In the genomic region with DNA sequence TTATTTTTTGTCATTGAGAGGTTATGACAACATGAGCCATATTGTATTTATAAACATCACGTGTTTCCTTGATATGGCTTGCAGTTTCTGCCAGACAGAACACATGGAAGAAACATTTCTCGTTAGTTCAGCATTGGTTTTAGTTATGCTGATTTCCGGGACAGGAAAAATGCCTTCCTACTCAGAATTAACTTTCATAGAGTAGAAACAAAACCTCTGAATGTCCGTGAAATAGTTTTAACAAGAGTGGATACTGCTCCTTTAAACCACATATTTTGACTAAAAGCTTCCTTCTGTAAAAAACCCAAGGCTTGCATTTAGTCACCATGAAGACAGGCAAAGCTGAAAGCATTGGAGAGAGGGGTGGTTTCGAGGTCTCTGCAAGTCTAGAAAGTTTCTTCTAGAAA, we compare ENCODE assay signal across 10 cellular contexts.
DNase-seq lines count a peak whose midpoint lies in the region; ATAC-seq and TF ChIP-seq lines count a peak whose summit lies in the region.
"Had no signal": no experiment of that assay in that cellular context is flagged by ENCODE, and none has a peak within 500 bp of the region (broad histone marks: within the 10 kb centered on the region; RNA-seq: fewer than 3 reads in every experiment).

No MANE protein-coding gene starts in this region.

- no peak for DNase-seq in activated CD4-positive, alpha-beta memory T cell treated with anti-CD3 and anti-CD28 coated beads, Interleukin-2, amount 10 ng/mL, durations not matched to agents 7 days and 5 days
- DNase-seq in activated CD4-positive, alpha-beta memory T cell treated with anti-CD3 and anti-CD28 coated beads for 36 hours, result no peak
- DNase-seq in dorsolateral prefrontal cortex, result no peak
- DNase-seq in suprapubic skin (ENCODE audit: low spot score in 2 of 2), result no peak
- no peak for DNase-seq in NCI-H69 (lab: John Stamatoyannopoulos, UW)
- DNase-seq in NK-92 treated with Interleukin-12 subunit alpha and Interleukin-12 subunit beta, amount 100 ng/mL, for 24 hours (lab: John Stamatoyannopoulos, UW), result no peak
- DNase-seq in CD4-positive, alpha-beta T cell, result no peak
- DNase-seq: CD4-positive, CD25-positive, alpha-beta regulatory T cell had no signal

- CTCF ChIA-PET in activated CD4-positive, alpha-beta memory T cell treated with anti-CD3 and anti-CD28 coated beads, Interleukin-2, amount 10 ng/mL, durations not matched to agents 7 days and 5 days (lab: Charles Lee), result no interaction called here
- CTCF ChIA-PET in activated CD4-positive, alpha-beta memory T cell treated with anti-CD3 and anti-CD28 coated beads for 36 hours (lab: Charles Lee), result no interaction called here
- CTCF ChIA-PET in CD4-positive, alpha-beta T cell (lab: Charles Lee), result no interaction called here

- H3K4me3 Mint-ChIP-seq in activated CD4-positive, alpha-beta memory T cell treated with anti-CD3 and anti-CD28 coated beads, Interleukin-2, amount 10 ng/mL, durations not matched to agents 7 days and 5 days, result no peak overlapping the region
- H3K4me3 Mint-ChIP-seq in activated CD4-positive, alpha-beta memory T cell treated with anti-CD3 and anti-CD28 coated beads for 36 hours, result no peak overlapping the region
- H3K4me3 Mint-ChIP-seq in CD4-positive, alpha-beta T cell, result no peak overlapping the region
- H3K4me3 Mint-ChIP-seq: CD4-positive, CD25-positive, alpha-beta regulatory T cell had no signal

- H3K27ac ChIP-seq in dorsolateral prefrontal cortex, result peak overlapping the region in 36 of 59 donors; percentile 8 to 76 (median 47)
- H3K27ac ChIP-seq in suprapubic skin, result peak overlapping the region; percentile 62
- H3K27ac ChIP-seq in CD4-positive, alpha-beta T cell (ENCODE audit: low read depth, low read length), result no peak overlapping the region
- H3K27ac ChIP-seq: neutrophil had no signal

- no peak for TF ChIP-seq EP300 in suprapubic skin (IDR thresholded peaks at IDR 0.05)

- H3K36me3 ChIP-seq in suprapubic skin, result no peaks in the 10 kb centered on the region
- H3K36me3 ChIP-seq: neutrophil had no signal

- ATAC-seq in HG03103 (IDR thresholded peaks at IDR 0.05; ENCODE audit: low read depth, unreplicated experiment), result peak; percentile 80
- no peak for ATAC-seq in CD4-positive, alpha-beta T cell (ENCODE audit: poor library complexity)

- peaks cover 37% of the 10 kb centered on the region for H3K4me1 Mint-ChIP-seq in activated CD4-positive, alpha-beta memory T cell treated with anti-CD3 and anti-CD28 coated beads, Interleukin-2, amount 10 ng/mL, durations not matched to agents 7 days and 5 days
- peaks cover 28% of the 10 kb centered on the region for H3K4me1 Mint-ChIP-seq in activated CD4-positive, alpha-beta memory T cell treated with anti-CD3 and anti-CD28 coated beads for 36 hours (ENCODE audit: low read depth)
- H3K4me1 Mint-ChIP-seq in CD4-positive, alpha-beta T cell (ENCODE audit: low read depth), result peaks cover 8% of the 10 kb centered on the region

- TF ChIP-seq CTCF in dorsolateral prefrontal cortex (IDR thresholded peaks at IDR 0.05 in 54 of 56, conservative IDR thresholded peaks at IDR 0.05 in 2 of 56; ENCODE audit: low read depth in 1 of 56, partially characterized antibody in 56 of 56), result no peak
- no peak for TF ChIP-seq CTCF in suprapubic skin (IDR thresholded peaks at IDR 0.05)
- TF ChIP-seq CTCF in CD4-positive, alpha-beta T cell (IDR thresholded peaks at IDR 0.05), result no peak

- H3K9me3 ChIP-seq in suprapubic skin, result no peaks in the 10 kb centered on the region
- H3K9me3 ChIP-seq in CD4-positive, alpha-beta T cell (ENCODE audit: control insufficient read depth, low read length), result no peaks in the 10 kb centered on the region
- H3K9me3 ChIP-seq: neutrophil had no signal

- no peak for TF ChIP-seq POLR2A in suprapubic skin (IDR thresholded peaks at IDR 0.05)

- H3K27me3 ChIP-seq in dorsolateral prefrontal cortex, result peaks cover 0 to 25% (median 0%) of the 10 kb centered on the region in 45 donors
- H3K27me3 ChIP-seq in suprapubic skin, result no peaks in the 10 kb centered on the region
- no peaks in the 10 kb centered on the region for H3K27me3 ChIP-seq in CD4-positive, alpha-beta T cell (ENCODE audit: control insufficient read depth, insufficient read depth, low read length)
- H3K27me3 ChIP-seq: neutrophil had no signal

- POLR2A ChIA-PET in activated CD4-positive, alpha-beta memory T cell treated with anti-CD3 and anti-CD28 coated beads, Interleukin-2, amount 10 ng/mL, durations not matched to agents 7 days and 5 days (lab: Charles Lee), result no interaction called here
- POLR2A ChIA-PET in activated CD4-positive, alpha-beta memory T cell treated with anti-CD3 and anti-CD28 coated beads for 36 hours (lab: Charles Lee), result interaction anchor here (1.1 kb wide), 1 partner anchor 66 kb away, joined by 4 read pairs; no protein-coding TSS in a partner anchor
- POLR2A ChIA-PET in CD4-positive, alpha-beta T cell (lab: Charles Lee), result no interaction called here

- peaks cover 32% of the 10 kb centered on the region for H3K4me1 ChIP-seq in suprapubic skin

- peaks cover 20% of the 10 kb centered on the region for H3K27me3 Mint-ChIP-seq in activated CD4-positive, alpha-beta memory T cell treated with anti-CD3 and anti-CD28 coated beads, Interleukin-2, amount 10 ng/mL, durations not matched to agents 7 days and 5 days
- H3K27me3 Mint-ChIP-seq in activated CD4-positive, alpha-beta memory T cell treated with anti-CD3 and anti-CD28 coated beads for 36 hours, result peaks cover 16% of the 10 kb centered on the region
- peaks cover 43% of the 10 kb centered on the region for H3K27me3 Mint-ChIP-seq in CD4-positive, alpha-beta T cell

- no peaks in the 10 kb centered on the region for H3K36me3 Mint-ChIP-seq in activated CD4-positive, alpha-beta memory T cell treated with anti-CD3 and anti-CD28 coated beads, Interleukin-2, amount 10 ng/mL, durations not matched to agents 7 days and 5 days (ENCODE audit: low read depth)
- no peaks in the 10 kb centered on the region for H3K36me3 Mint-ChIP-seq in activated CD4-positive, alpha-beta memory T cell treated with anti-CD3 and anti-CD28 coated beads for 36 hours
- H3K36me3 Mint-ChIP-seq in CD4-positive, alpha-beta T cell (ENCODE audit: low read depth), result no peaks in the 10 kb centered on the region
- H3K36me3 Mint-ChIP-seq: CD4-positive, CD25-positive, alpha-beta regulatory T cell had no signal

- peak overlapping the region in 49 of 59 donors; percentile 1 to 54 (median 35) for H3K4me3 ChIP-seq in dorsolateral prefrontal cortex
- peak overlapping the region; percentile 20 for H3K4me3 ChIP-seq in suprapubic skin

- intact Hi-C loops in activated CD4-positive, alpha-beta memory T cell treated with anti-CD3 and anti-CD28 coated beads for 36 hours (cut with micrococcal nuclease), result loop anchor here (1.0 kb wide), 2 partner anchors 15 to 66 kb away; no protein-coding TSS in a partner anchor
- intact Hi-C loops in dorsolateral prefrontal cortex (cut with DNase I), result no loop called here
- intact Hi-C loops in CD4-positive, alpha-beta T cell (cut with DNase I, micrococcal nuclease), result no loop called here

- H3K9me3 Mint-ChIP-seq in activated CD4-positive, alpha-beta memory T cell treated with anti-CD3 and anti-CD28 coated beads, Interleukin-2, amount 10 ng/mL, durations not matched to agents 7 days and 5 days, result no peaks in the 10 kb centered on the region
- H3K9me3 Mint-ChIP-seq in activated CD4-positive, alpha-beta memory T cell treated with anti-CD3 and anti-CD28 coated beads for 36 hours, result no peaks in the 10 kb centered on the region
- H3K9me3 Mint-ChIP-seq in CD4-positive, alpha-beta T cell, result no peaks in the 10 kb centered on the region

- WGBS in suprapubic skin, result 6% methylated on average over 5 of the region's 5 CpGs

- peak overlapping the region; percentile 41 for H3K27ac Mint-ChIP-seq in activated CD4-positive, alpha-beta memory T cell treated with anti-CD3 and anti-CD28 coated beads, Interleukin-2, amount 10 ng/mL, durations not matched to agents 7 days and 5 days
- H3K27ac Mint-ChIP-seq in activated CD4-positive, alpha-beta memory T cell treated with anti-CD3 and anti-CD28 coated beads for 36 hours, result no peak overlapping the region
- H3K27ac Mint-ChIP-seq in CD4-positive, alpha-beta T cell, result no peak overlapping the region
- H3K27ac Mint-ChIP-seq: CD4-positive, CD25-positive, alpha-beta regulatory T cell had no signal
